In genomic region chr10:92238586-92239098, GRCh38 we compare ENCODE assay signal across 8 cellular contexts. TPM values are rescaled to one million over a fixed set of nuclear protein-coding genes. Genes with fewer than 3 reads are reported as not detected.
A peak's percentile ranks its signal among the peaks of the same experiment; 100 is the strongest.
DNase-seq lines count a peak whose midpoint lies in the region; ATAC-seq, FAIRE-seq and TF ChIP-seq lines count a peak whose summit lies in the region.

No MANE protein-coding gene starts in this region.

- WGBS in HepG2 (ENCODE audit: low lambda C conversion rate) = 18% methylated on average over 8 of the region's 8 CpGs
- WGBS in suprapubic skin = 34% methylated on average over 8 of the region's 8 CpGs

- no peak for TF ChIP-seq RAD21 in HepG2 (CRISPR knock-in tag; IDR thresholded peaks at IDR 0.05)

- H3K27me3 Mint-ChIP-seq in CD4-positive, alpha-beta memory T cell = no peaks in the 10 kb centered on the region

- no peak overlapping the region for H2AFZ ChIP-seq in HepG2 (ENCODE audit: low read length)

- no peaks in the 10 kb centered on the region for H4K20me1 ChIP-seq in HepG2 (ENCODE audit: insufficient read depth, low read length)

- H3K4me2 ChIP-seq in HepG2 (ENCODE audit: low read depth, low read length) = peak overlapping the region; percentile 83

- peaks cover 36% of the 10 kb centered on the region for H3K4me1 ChIP-seq in CD4-positive, alpha-beta memory T cell (ENCODE audit: insufficient read depth, low read length)
- peaks cover 44% of the 10 kb centered on the region for H3K4me1 ChIP-seq in HepG2 (ENCODE audit: insufficient read depth, low read length)
- H3K4me1 ChIP-seq in suprapubic skin = peaks cover 46% of the 10 kb centered on the region

- peak overlapping the region; percentile 80 for H3K9ac ChIP-seq in HepG2 (ENCODE audit: insufficient read depth, low read depth, low read length)

- no peak overlapping the region for H3K27ac ChIP-seq in CD4-positive, alpha-beta memory T cell (ENCODE audit: low read depth, low read length)
- H3K27ac ChIP-seq in caudate nucleus (ENCODE audit: low read depth, low read length) = peak overlapping the region; percentile 84
- H3K27ac ChIP-seq in HepG2 (ENCODE audit: extremely low read length, insufficient read depth, low read length) = no peak overlapping the region
- H3K27ac ChIP-seq in suprapubic skin = peak overlapping the region; percentile 95

- peak overlapping the region in 3 of 7 donors; percentile 6 to 66 (median 53) for H3K27ac Mint-ChIP-seq in CD4-positive, alpha-beta memory T cell

- no peaks in the 10 kb centered on the region for H3K79me2 ChIP-seq in HepG2 (ENCODE audit: insufficient read depth, low read length)

- no TSS peak for BruUV-seq in HepG2 (replicated peaks; lab: Mats Ljungman, UMichigan)

- CTCF ChIA-PET in CD4-positive, alpha-beta memory T cell (lab: Charles Lee; ENCODE audit: partially characterized antibody) = interaction anchor here (1.2 to 1.4 kb wide), 3 partner anchors 27 to 151 kb away, joined by 3 to 4 read pairs (median 3); partner anchors contain the start of genes CPEB3 and MARCHF5
- CTCF ChIA-PET in HepG2 (lab: Yijun Ruan, JAX; ENCODE audit: low intra/inter-chr PET ratio, low total read pairs) = no interaction called here

- in situ Hi-C loops in HepG2 (cut with HindIII; ENCODE audit: extremely low pct_ligation_motif_present, low pct_unique_long_range_greater_than_20kb) = no loop called here

- DNase-seq in CD4-positive, alpha-beta memory T cell = no peak
- peak; percentile 63 for DNase-seq in M059J (ENCODE audit: low read depth)
- DNase-seq in caudate nucleus (lab: John Stamatoyannopoulos, UW) = peak in 39 of 61 donors; percentile 5 to 80 (median 33)
- DNase-seq in HepG2 (ENCODE audit: low spot score) = peak; percentile 40
- DNase-seq in suprapubic skin (ENCODE audit: low spot score in 2 of 2) = peak; percentile 82 to 89
- DNase-seq in NCI-H2029 treated with DMSO at 0.1 percent for 48 hours (lab: John Stamatoyannopoulos, UW) = no peak
- DNase-seq in stimulated activated CD4-positive, alpha-beta T cell treated with anti-CD3 and anti-CD28 coated beads, Interleukin-4, amount 100 ng/mL, for 1 hour = no peak

- intact Hi-C loops in CD4-positive, alpha-beta memory T cell (cut with micrococcal nuclease) = no loop called here
- intact Hi-C loops in HepG2 (cut with micrococcal nuclease; ENCODE audit: unreplicated experiment) = no loop called here

- POLR2A ChIA-PET in CD4-positive, alpha-beta memory T cell (lab: Charles Lee; ENCODE audit: partially characterized antibody) = interaction anchor here (1.8 kb wide), 1 partner anchor 52 kb away, joined by 13 read pairs; the partner anchor contains the start of genes CPEB3 and MARCHF5
- POLR2A ChIA-PET in HepG2 (lab: Yijun Ruan, JAX) = interaction anchor here (0.7 to 5.0 kb wide), 5 partner anchors 53 to 212 kb away, joined by 3 to 47 read pairs (median 3); partner anchors contain the start of genes CPEB3 and MARCHF5

- no peak for TF ChIP-seq POLR2A in HepG2 (IDR thresholded peaks at IDR 0.05; ENCODE audit: insufficient read depth in 1 of 2, low read depth in 2 of 2, low read length in 2 of 2)
- TF ChIP-seq POLR2A in suprapubic skin (IDR thresholded peaks at IDR 0.05) = no peak

- ATAC-seq in HepG2 = peak; percentile 13; the same call in 2 of the 3 replicates
- no peak for ATAC-seq in GM18498 (IDR thresholded peaks at IDR 0.05; ENCODE audit: unreplicated experiment)

- FAIRE-seq in HepG2 (lab: Jason Lieb, UNC) = no peak

- no peaks in the 10 kb centered on the region for H3K9me3 ChIP-seq in CD4-positive, alpha-beta memory T cell (ENCODE audit: control insufficient read depth in 1 of 2, low read length in 2 of 2)
- H3K9me3 ChIP-seq in HepG2 (ENCODE audit: low read length) (no peaks in the 10 kb centered on the region), suprapubic skin (no peaks in the 10 kb centered on the region)

- peaks cover 24 to 51% (median 38%) of the 10 kb centered on the region in 4 donors for H3K4me1 Mint-ChIP-seq in CD4-positive, alpha-beta memory T cell

- H3K4me3 Mint-ChIP-seq in CD4-positive, alpha-beta memory T cell = peak overlapping the region; percentile 78 to 90 (median 86)

- no peak overlapping the region for H3K4me3 ChIP-seq in CD4-positive, alpha-beta memory T cell (ENCODE audit: low read length in 2 of 2)
- peak overlapping the region; percentile 78 to 91 (median 89) for H3K4me3 ChIP-seq in HepG2 (replicated peaks in 1 of 3; ENCODE audit: insufficient read depth in 1 of 3, low read depth in 2 of 3, low read length in 3 of 3)
- H3K4me3 ChIP-seq in suprapubic skin = peak overlapping the region; percentile 91

- H3K27me3 ChIP-seq in CD4-positive, alpha-beta memory T cell (ENCODE audit: insufficient read depth, low read length) = no peaks in the 10 kb centered on the region
- H3K27me3 ChIP-seq in HepG2 (ENCODE audit: control insufficient read depth in 1 of 2, insufficient read depth in 2 of 2, low read length in 2 of 2) (no peaks in the 10 kb centered on the region), suprapubic skin (no peaks in the 10 kb centered on the region)

- H3K36me3 Mint-ChIP-seq in CD4-positive, alpha-beta memory T cell = peaks cover 8 to 9% of the 10 kb centered on the region in 2 donors

- TF ChIP-seq CTCF in HepG2 (CRISPR knock-in tag; IDR thresholded peaks at IDR 0.05) (no peak), suprapubic skin (IDR thresholded peaks at IDR 0.05) (no peak)

- H3K9me3 Mint-ChIP-seq in CD4-positive, alpha-beta memory T cell = peaks cover 0 to 2% (median 0%) of the 10 kb centered on the region in 8 donors

- no peaks in the 10 kb centered on the region for H3K36me3 ChIP-seq in CD4-positive, alpha-beta memory T cell (ENCODE audit: insufficient read depth, low read length)
- no peaks in the 10 kb centered on the region; a peak in 1 of 5 replicates for H3K36me3 ChIP-seq in HepG2 (replicated peaks in 1 of 2; ENCODE audit: control insufficient read depth in 1 of 2, insufficient read depth in 2 of 2, low read length in 2 of 2)
- H3K36me3 ChIP-seq in suprapubic skin = no peaks in the 10 kb centered on the region

- TF ChIP-seq EP300 in HepG2 (IDR thresholded peaks at IDR 0.05; ENCODE audit: low read depth in 2 of 2, low read length in 2 of 2) = no peak
- TF ChIP-seq EP300 in HepG2 (CRISPR knock-in tag; IDR thresholded peaks at IDR 0.05; ENCODE audit: borderline replicate concordance) = no peak
- TF ChIP-seq EP300 in suprapubic skin (IDR thresholded peaks at IDR 0.05) = no peak

RNA-seq across cellular contexts. Expression of gene CPEB3, which starts 52.2 kb away (rescaled TPM):
- 1 to 10 TPM; 3.4 to 3.8 TPM for total RNA-seq in CD4-positive, alpha-beta memory T cell
- polyA plus RNA-seq in CD4-positive, alpha-beta memory T cell = 1 to 10 TPM in 1 of 2 donors, under 1 TPM in 1; 0.88 to 1.5 TPM
- total RNA-seq in M059J (2014; rRNA removed; shearing (Covaris generic)) = 0.86 and 1.2 TPM in 2 replicates
- total RNA-seq in HepG2 (2016; rRNA removed; fragmentation: Illumina TruSeq; extraction: Trizol) (0.66 and 0.88 TPM in 2 replicates), suprapubic skin (10 to 100 TPM in 2 of 4 donors, 1 to 10 TPM in 2; 7.8 to 19.2 (median 10.4) TPM)
- total RNA-seq in HepG2 (2016; cell fraction: cytosol; rRNA removed; fragmentation: Illumina TruSeq; extraction: Trizol; ENCODE audit: low read depth) = 0.30 and 0.35 TPM in 2 replicates
- 0.48 and 0.65 TPM in 2 replicates for total RNA-seq in HepG2 (2016; cell fraction: insoluble cytoplasmic fraction; rRNA removed; fragmentation: Illumina TruSeq; extraction: Trizol)
- 0.28 and 0.31 TPM in 2 replicates for total RNA-seq in HepG2 (2016; cell fraction: membrane; rRNA removed; fragmentation: Illumina TruSeq; extraction: Trizol)
- 1.1 TPM in 2 replicates for total RNA-seq in HepG2 (2016; cell fraction: nucleus; rRNA removed; fragmentation: Illumina TruSeq; extraction: Trizol)
- 0.67 and 0.70 TPM in 2 replicates for polyA plus RNA-seq in HepG2 (2011; rRNA removed)
- 0.31 and 0.51 TPM in 2 replicates for polyA plus RNA-seq in HepG2 (2011; cell fraction: cytosol; rRNA removed)
- 2.0 and 2.3 TPM in 2 replicates for polyA plus RNA-seq in HepG2 (2011; cell fraction: nucleus; rRNA removed)
- 1.3 and 1.8 TPM in 2 replicates for polyA plus RNA-seq in HepG2 (2012)
- 0.01 TPM in 1 of 2 replicates, not detected in the other for polyA plus RNA-seq in HepG2 (2016; cell fraction: cytosol; fragmentation: Illumina TruSeq; extraction: Trizol; ENCODE audit: low read depth)
- polyA plus RNA-seq in HepG2 (2016; cell fraction: insoluble cytoplasmic fraction; fragmentation: Illumina TruSeq; extraction: Trizol; ENCODE audit: low read depth) = 0.78 and 0.79 TPM in 2 replicates
- 0.10 and 0.11 TPM in 2 replicates for polyA plus RNA-seq in HepG2 (2016; cell fraction: membrane; fragmentation: Illumina TruSeq; extraction: Trizol; ENCODE audit: low read depth)
- 1.2 and 1.6 TPM in 2 replicates for polyA plus RNA-seq in HepG2 (2016; cell fraction: nucleus; fragmentation: Illumina TruSeq; extraction: Trizol; ENCODE audit: insufficient read depth, low read depth)
- 2.5 and 2.8 TPM in 2 replicates for polyA minus RNA-seq in HepG2 (2011; rRNA and poly(A)+ RNA removed; ENCODE audit: low replicate concordance)
- 1.3 and 1.8 TPM in 2 replicates for polyA minus RNA-seq in HepG2 (2011; cell fraction: cytosol; rRNA and poly(A)+ RNA removed)
- polyA minus RNA-seq in HepG2 (2011; cell fraction: nucleus; rRNA and poly(A)+ RNA removed) = 4.7 and 4.8 TPM in 2 replicates

RNA-seq across cellular contexts. Expression of gene MARCHF5, which starts 52.3 kb away (rescaled TPM):
- 10 to 100 TPM; 38.6 to 40.8 TPM for total RNA-seq in CD4-positive, alpha-beta memory T cell
- 10 to 100 TPM; 26.7 to 30.8 TPM for polyA plus RNA-seq in CD4-positive, alpha-beta memory T cell
- total RNA-seq in M059J (2014; rRNA removed; shearing (Covaris generic)) = 12.9 and 23.9 TPM in 2 replicates
- total RNA-seq in HepG2 (2016; rRNA removed; fragmentation: Illumina TruSeq; extraction: Trizol) (21.0 and 34.7 TPM in 2 replicates), suprapubic skin (10 to 100 TPM; 12.6 to 15.0 (median 13.3) TPM)
- total RNA-seq in HepG2 (2016; cell fraction: cytosol; rRNA removed; fragmentation: Illumina TruSeq; extraction: Trizol; ENCODE audit: low read depth) = 3.3 TPM in 2 replicates
- total RNA-seq in HepG2 (2016; cell fraction: insoluble cytoplasmic fraction; rRNA removed; fragmentation: Illumina TruSeq; extraction: Trizol) = 19.7 and 32.2 TPM in 2 replicates
- 9.9 and 11.9 TPM in 2 replicates for total RNA-seq in HepG2 (2016; cell fraction: membrane; rRNA removed; fragmentation: Illumina TruSeq; extraction: Trizol)
- total RNA-seq in HepG2 (2016; cell fraction: nucleus; rRNA removed; fragmentation: Illumina TruSeq; extraction: Trizol) = 16.5 and 17.8 TPM in 2 replicates
- polyA plus RNA-seq in HepG2 (2011; rRNA removed) = 18.6 and 19.4 TPM in 2 replicates
- 10.8 and 16.2 TPM in 2 replicates for polyA plus RNA-seq in HepG2 (2011; cell fraction: cytosol; rRNA removed)
- polyA plus RNA-seq in HepG2 (2011; cell fraction: nucleus; rRNA removed) = 23.2 and 32.1 TPM in 2 replicates
- polyA plus RNA-seq in HepG2 (2012) = 44.4 and 46.6 TPM in 2 replicates
- polyA plus RNA-seq in HepG2 (2016; cell fraction: cytosol; fragmentation: Illumina TruSeq; extraction: Trizol; ENCODE audit: low read depth) = 4.4 and 4.6 TPM in 2 replicates
- polyA plus RNA-seq in HepG2 (2016; cell fraction: insoluble cytoplasmic fraction; fragmentation: Illumina TruSeq; extraction: Trizol; ENCODE audit: low read depth) = 37.6 and 41.9 TPM in 2 replicates
- polyA plus RNA-seq in HepG2 (2016; cell fraction: membrane; fragmentation: Illumina TruSeq; extraction: Trizol; ENCODE audit: low read depth) = 8.6 and 11.3 TPM in 2 replicates
- 27.4 and 27.8 TPM in 2 replicates for polyA plus RNA-seq in HepG2 (2016; cell fraction: nucleus; fragmentation: Illumina TruSeq; extraction: Trizol; ENCODE audit: insufficient read depth, low read depth)
- 4.2 and 9.1 TPM in 2 replicates for polyA minus RNA-seq in HepG2 (2011; rRNA and poly(A)+ RNA removed; ENCODE audit: low replicate concordance)
- polyA minus RNA-seq in HepG2 (2011; cell fraction: cytosol; rRNA and poly(A)+ RNA removed) = 8.9 and 10.0 TPM in 2 replicates
- polyA minus RNA-seq in HepG2 (2011; cell fraction: nucleus; rRNA and poly(A)+ RNA removed) = 23.0 and 32.8 TPM in 2 replicates

Comparison
In these comparisons a context has a peak if more than half of its experiments do, and no peak if none do; other contexts are left out.
1. DNase-seq: peak in M059J (single experiment), caudate nucleus (39 of 61), HepG2 (single experiment) and suprapubic skin (2 of 2); none in CD4-positive, alpha-beta memory T cell (0 of 5), NCI-H2029 treated with DMSO at 0.1 percent for 48 hours (single experiment) and stimulated activated CD4-positive, alpha-beta T cell treated with anti-CD3 and anti-CD28 coated beads, Interleukin-4, amount 100 ng/mL, for 1 hour (single experiment).
2. H3K27ac ChIP-seq: peak in caudate nucleus (single experiment) and suprapubic skin (single experiment); none in CD4-positive, alpha-beta memory T cell (single experiment) and HepG2 (single experiment).
3. H3K4me3 ChIP-seq: peak in HepG2 (3 of 3) and suprapubic skin (single experiment); none in CD4-positive, alpha-beta memory T cell (0 of 2).